In genomic region chr17:43695968-43696865, GRCh38 we compare ENCODE assay signal across 11 cellular contexts. TPM values are rescaled to one million over a fixed set of nuclear protein-coding genes. Genes with fewer than 3 reads are reported as not detected.
A peak's percentile ranks its signal among the peaks of the same experiment; 100 is the strongest.
DNase-seq lines count a peak whose midpoint lies in the region; ATAC-seq and TF ChIP-seq lines count a peak whose summit lies in the region.
"Had no signal": no experiment of that assay in that cellular context is flagged by ENCODE, and none has a peak within 500 bp of the region (broad histone marks: within the 10 kb centered on the region; RNA-seq: fewer than 3 reads in every experiment).

No MANE protein-coding gene starts in this region.

- H3K36me3 Mint-ChIP-seq in endothelial cell (ENCODE audit: low read depth, unreplicated experiment), result peaks cover 9% of the 10 kb centered on the region

- no peak for TF ChIP-seq CTCF in endothelial cell (IDR thresholded peaks at IDR 0.05; ENCODE audit: unreplicated experiment)

- H3K4me3 Mint-ChIP-seq in endothelial cell (ENCODE audit: unreplicated experiment), result no peak overlapping the region
- H3K4me3 Mint-ChIP-seq: nephron had no signal

- peak overlapping the region; percentile 88 for H3K27ac Mint-ChIP-seq in endothelial cell (ENCODE audit: unreplicated experiment)

- peaks cover 2% of the 10 kb centered on the region for H3K27me3 Mint-ChIP-seq in endothelial cell (ENCODE audit: unreplicated experiment)

- ATAC-seq in GM18861 (IDR thresholded peaks at IDR 0.05; ENCODE audit: unreplicated experiment) (no peak), left lobe of liver (no peak)

- no peaks in the 10 kb centered on the region for H3K9me3 Mint-ChIP-seq in endothelial cell (ENCODE audit: unreplicated experiment)
- H3K9me3 Mint-ChIP-seq: nephron had no signal

- peaks cover 53% of the 10 kb centered on the region for H3K4me1 Mint-ChIP-seq in endothelial cell (ENCODE audit: unreplicated experiment)

- peak; percentile 70 for DNase-seq in AG08395 (ENCODE audit: low spot score)
- DNase-seq in NCI-H1694 (lab: John Stamatoyannopoulos, UW), result peak; percentile 23
- no peak for DNase-seq in endothelial cell (ENCODE audit: low spot score)
- peak; percentile 76 for DNase-seq in myocyte (ENCODE audit: low read depth)
- DNase-seq in NCI-H2029 (lab: John Stamatoyannopoulos, UW), result no peak
- DNase-seq in left lobe of liver (ENCODE audit: low spot score), result no peak
- DNase-seq in HPDE6-E6E7 (ENCODE audit: extremely low spot score), result no peak
- DNase-seq: NCI-H1092 treated with DMSO at 0.1 percent for 48 hours, NCI-H774 had no signal

RNA-seq across cellular contexts. Expression of gene MEOX1, which starts 34.5 kb away (rescaled TPM):
- 0.10 TPM for total RNA-seq in endothelial cell (ENCODE audit: unreplicated experiment)
- 0.19 and 0.47 TPM in 2 replicates for total RNA-seq in myocyte
- 0.15 TPM for polyA plus RNA-seq in myocyte (2012)
- total RNA-seq in left lobe of liver, result not detected

Comparison
In these comparisons a context has a peak if more than half of its experiments do, and no peak if none do; other contexts are left out.
1. DNase-seq: peak in AG08395 (single experiment), NCI-H1694 (single experiment) and myocyte (single experiment); none in endothelial cell (single experiment), NCI-H2029 (single experiment), left lobe of liver (single experiment) and HPDE6-E6E7 (single experiment).